29 cellular contexts compared by ENCODE assay signal in genomic region chr15:72468103-72468502, GRCh38.
"Had no signal": no experiment of that assay in that cellular context is flagged by ENCODE, and none has a peak within 500 bp of the region (broad histone marks: within the 10 kb centered on the region; RNA-seq: fewer than 3 reads in every experiment).

No MANE protein-coding gene starts in this region.

- FAIRE-seq: urothelium cell line had no signal

- H3K27me3 ChIP-seq: stomach, suprapubic skin, testis, thyroid gland, tibial artery, tibial nerve, transverse colon, upper lobe of left lung, upper lobe of right lung, uterus, vagina had no signal

- H3K27ac ChIP-seq: stomach, suprapubic skin, testis, thoracic aorta, thyroid gland, tibial artery, tibial nerve, transverse colon, upper lobe of left lung, upper lobe of right lung, uterus, vagina had no signal

- H3K27me3 Mint-ChIP-seq: stimulated activated memory B cell treated with anti-CD40 and anti-IgM and Interleukin-4, amounts not matched to agents 10 μg/mL and 1 μg/mL and 100 μg/mL, for 72 hours; stimulated activated naive B cell treated with anti-CD40 and anti-IgM and Interleukin-4, amounts not matched to agents 10 μg/mL and 1 μg/mL and 100 μg/mL, for 72 hours; stimulated activated naive CD8-positive, alpha-beta T cell treated with anti-CD3 and anti-CD28 coated beads, Interleukin-15, amount 100 ng/mL, for 72 hours; stimulated activated naive CD8-positive, alpha-beta T cell treated with anti-CD3 and anti-CD28 coated beads, Interleukin-15, Interleukin-2, amounts not matched to agents 100 ng/mL and 50 ng/mL, for 24 hours; type B pancreatic cell had no signal

- H3K36me3 ChIP-seq: suprapubic skin, thoracic aorta, thyroid gland, tibial nerve, transverse colon, upper lobe of left lung, upper lobe of right lung, uterus had no signal

- ATAC-seq: stimulated activated effector memory CD8-positive, alpha-beta T cell treated with anti-CD3 and anti-CD28 coated beads, Interleukin-12 subunit alpha, Interleukin-12 subunit beta, amount 100 ng/mL, for 72 hours; stimulated activated memory B cell treated with anti-CD40 and anti-IgM and Interleukin-4, amounts not matched to agents 10 μg/mL and 1 μg/mL and 100 μg/mL, for 72 hours; stimulated activated naive B cell treated with anti-CD40 and anti-IgM and Interleukin-4, amounts not matched to agents 10 μg/mL and 1 μg/mL and 100 μg/mL, for 72 hours; stimulated activated naive CD8-positive, alpha-beta T cell treated with anti-CD3 and anti-CD28 coated beads, Interleukin-15, amount 100 ng/mL, for 72 hours; stimulated activated naive CD8-positive, alpha-beta T cell treated with anti-CD3 and anti-CD28 coated beads, Interleukin-15, Interleukin-2, amounts not matched to agents 100 U/mL and 50 U/mL, for 24 hours; upper lobe of right lung had no signal

- H3K36me3 Mint-ChIP-seq: stimulated activated effector memory CD8-positive, alpha-beta T cell treated with anti-CD3 and anti-CD28 coated beads, Interleukin-12 subunit alpha, Interleukin-12 subunit beta, amount 100 ng/mL, for 72 hours; stimulated activated memory B cell treated with anti-CD40 and anti-IgM and Interleukin-4, amounts not matched to agents 10 μg/mL and 1 μg/mL and 100 μg/mL, for 72 hours; stimulated activated naive B cell treated with anti-CD40 and anti-IgM and Interleukin-4, amounts not matched to agents 10 μg/mL and 1 μg/mL and 100 μg/mL, for 72 hours; type B pancreatic cell had no signal

- H3K9me3 Mint-ChIP-seq: stimulated activated effector memory CD8-positive, alpha-beta T cell treated with anti-CD3 and anti-CD28 coated beads, Interleukin-12 subunit alpha, Interleukin-12 subunit beta, amount 100 ng/mL, for 72 hours; stimulated activated memory B cell treated with anti-CD40 and anti-IgM and Interleukin-4, amounts not matched to agents 10 μg/mL and 1 μg/mL and 100 μg/mL, for 72 hours; stimulated activated naive B cell treated with anti-CD40 and anti-IgM and Interleukin-4, amounts not matched to agents 10 μg/mL and 1 μg/mL and 100 μg/mL, for 72 hours; stimulated activated naive CD8-positive, alpha-beta T cell treated with anti-CD3 and anti-CD28 coated beads, Interleukin-15, amount 100 ng/mL, for 72 hours; stimulated activated naive CD8-positive, alpha-beta T cell treated with anti-CD3 and anti-CD28 coated beads, Interleukin-15, Interleukin-2, amounts not matched to agents 100 ng/mL and 50 ng/mL, for 24 hours; type B pancreatic cell had no signal

- H3K4me3 Mint-ChIP-seq: stimulated activated effector memory CD8-positive, alpha-beta T cell treated with anti-CD3 and anti-CD28 coated beads, Interleukin-12 subunit alpha, Interleukin-12 subunit beta, amount 100 ng/mL, for 72 hours; stimulated activated memory B cell treated with anti-CD40 and anti-IgM and Interleukin-4, amounts not matched to agents 10 μg/mL and 1 μg/mL and 100 μg/mL, for 72 hours; stimulated activated naive B cell treated with anti-CD40 and anti-IgM and Interleukin-4, amounts not matched to agents 10 μg/mL and 1 μg/mL and 100 μg/mL, for 72 hours; stimulated activated naive CD8-positive, alpha-beta T cell treated with anti-CD3 and anti-CD28 coated beads, Interleukin-15, amount 100 ng/mL, for 72 hours; stimulated activated naive CD8-positive, alpha-beta T cell treated with anti-CD3 and anti-CD28 coated beads, Interleukin-15, Interleukin-2, amounts not matched to agents 100 ng/mL and 50 ng/mL, for 24 hours; type B pancreatic cell had no signal

- H3K27ac Mint-ChIP-seq: stimulated activated effector memory CD8-positive, alpha-beta T cell treated with anti-CD3 and anti-CD28 coated beads, Interleukin-12 subunit alpha, Interleukin-12 subunit beta, amount 100 ng/mL, for 72 hours; stimulated activated memory B cell treated with anti-CD40 and anti-IgM and Interleukin-4, amounts not matched to agents 10 μg/mL and 1 μg/mL and 100 μg/mL, for 72 hours; stimulated activated naive B cell treated with anti-CD40 and anti-IgM and Interleukin-4, amounts not matched to agents 10 μg/mL and 1 μg/mL and 100 μg/mL, for 72 hours; stimulated activated naive CD8-positive, alpha-beta T cell treated with anti-CD3 and anti-CD28 coated beads, Interleukin-15, amount 100 ng/mL, for 72 hours; stimulated activated naive CD8-positive, alpha-beta T cell treated with anti-CD3 and anti-CD28 coated beads, Interleukin-15, Interleukin-2, amounts not matched to agents 100 ng/mL and 50 ng/mL, for 24 hours; type B pancreatic cell had no signal

- DNase-seq: stimulated activated CD4-positive, alpha-beta T cell treated with anti-CD3 and anti-CD28 coated beads, Interleukin-2, amount 100 ng/mL, for 48 hours; stimulated activated CD4-positive, alpha-beta T cell treated with anti-CD3 and anti-CD28 coated beads, Interleukin-4, amount 100 ng/mL, for 1 hour; stimulated activated CD4-positive, alpha-beta T cell treated with anti-CD3 and anti-CD28 coated beads, Interleukin-4, amount 100 ng/mL, for 24 hours; stimulated activated CD4-positive, alpha-beta T cell treated with anti-CD3 and anti-CD28 coated beads, Interleukin-4, amount 100 ng/mL, for 4 hours; stimulated activated CD8-positive, alpha-beta memory T cell treated with anti-CD3 and anti-CD28 coated beads, Interleukin-4, amount 100 ng/mL, for 48 hours; stimulated activated naive B cell treated with anti-CD40 and anti-IgM and Interleukin-4, amounts not matched to agents 10 μg/mL and 1 μg/mL and 100 μg/mL, for 72 hours; stimulated activated naive CD4-positive, alpha-beta T cell; stimulated activated naive CD4-positive, alpha-beta T cell treated with Interleukin-2 at 50 U/mL for 16 hours; stimulated activated naive CD8-positive, alpha-beta T cell treated with anti-CD3 and anti-CD28 coated beads, Interleukin-15, amount 100 ng/mL, for 72 hours; stimulated activated naive CD8-positive, alpha-beta T cell treated with anti-CD3 and anti-CD28 coated beads, Interleukin-15, Interleukin-2, amounts not matched to agents 100 U/mL and 50 U/mL, for 24 hours; stomach; substantia nigra; testis; thyroid gland; tibial artery; transverse colon; trophoblast cell; upper lobe of left lung; upper lobe of right lung; uterus had no signal

- H3K4me3 ChIP-seq: stomach, suprapubic skin, testis, thoracic aorta, thyroid gland, tibial artery, tibial nerve, transverse colon, upper lobe of left lung, upper lobe of right lung, uterus, vagina had no signal

- H3K9me3 ChIP-seq: stomach, suprapubic skin, testis, thoracic aorta, thyroid gland, tibial artery, tibial nerve, transverse colon, upper lobe of left lung, upper lobe of right lung, uterus, vagina had no signal
